Comparison of ENCODE assay signal across 14 cellular contexts in genomic region chr20:46648903-46649649, GRCh38. TPM values are rescaled to one million over a fixed set of nuclear protein-coding genes. Genes with fewer than 3 reads are reported as not detected.
DNase-seq lines count a peak whose midpoint lies in the region; ATAC-seq lines count a peak whose summit lies in the region.
"Had no signal": no experiment of that assay in that cellular context is flagged by ENCODE, and none has a peak within 500 bp of the region (broad histone marks: within the 10 kb centered on the region; RNA-seq: fewer than 3 reads in every experiment).

No MANE protein-coding gene starts in this region.

- DNase-seq in DMS 273 (lab: John Stamatoyannopoulos, UW; ENCODE audit: unreplicated experiment), result peak; percentile 27
- no peak for DNase-seq in DMS 273 treated with DMSO at 0.1 percent for 48 hours (lab: John Stamatoyannopoulos, UW)
- peak; percentile 82 for DNase-seq in NCI-H82 treated with DMSO at 0.1 percent for 48 hours (lab: John Stamatoyannopoulos, UW; ENCODE audit: unreplicated experiment)
- peak; percentile 47 for DNase-seq in globus pallidus (ENCODE audit: low spot score)
- peak; percentile 52 for DNase-seq in superior temporal gyrus (ENCODE audit: extremely low spot score)
- DNase-seq in activated CD4-positive, alpha-beta T cell treated with anti-CD3 and anti-CD28 coated beads, Interleukin-2, amount 50 U/mL, for 1 hour, result no peak
- no peak for DNase-seq in SK-N-DZ (ENCODE audit: low spot score)
- DNase-seq: activated CD4-positive, CD25-positive, alpha-beta regulatory T cell treated with anti-CD3 and anti-CD28 coated beads, Interleukin-2, amount 50 U/mL, for 72 hours; dermis blood vessel endothelial cell; heart left ventricle; PC-9 had no signal

- ATAC-seq in HG03521 (IDR thresholded peaks at IDR 0.05; ENCODE audit: unreplicated experiment), result no peak
- ATAC-seq: esophagus mucosa, heart left ventricle, left lobe of liver had no signal

RNA-seq across cellular contexts. Expression of gene SLC13A3, which starts 2.2 kb away (rescaled TPM):
- polyA plus RNA-seq in SK-N-DZ (2014; cell fraction: cytosol; rRNA removed), result 0.03 TPM in 1 of 2 replicates, not detected in the other
- 0.24 TPM in 1 of 2 replicates, not detected in the other for polyA plus RNA-seq in SK-N-DZ (2014; cell fraction: nucleus; rRNA removed)

RNA-seq across cellular contexts. Expression of gene TP53RK, which starts 40.2 kb away (rescaled TPM):
- 37.2 and 42.0 TPM in 2 replicates for polyA plus RNA-seq in SK-N-DZ (2014; cell fraction: cytosol; rRNA removed)
- 22.1 and 23.2 TPM in 2 replicates for polyA plus RNA-seq in SK-N-DZ (2014; cell fraction: nucleus; rRNA removed)

Comparison
In these comparisons a context has a peak if more than half of its experiments do, and no peak if none do; other contexts are left out.
1. DNase-seq: peak in DMS 273 (single experiment), NCI-H82 treated with DMSO at 0.1 percent for 48 hours (single experiment), globus pallidus (single experiment) and superior temporal gyrus (single experiment); none in DMS 273 treated with DMSO at 0.1 percent for 48 hours (single experiment), activated CD4-positive, alpha-beta T cell treated with anti-CD3 and anti-CD28 coated beads, Interleukin-2, amount 50 U/mL, for 1 hour (single experiment) and SK-N-DZ (single experiment).